8 cellular contexts compared by ENCODE assay signal in the genomic region with DNA sequence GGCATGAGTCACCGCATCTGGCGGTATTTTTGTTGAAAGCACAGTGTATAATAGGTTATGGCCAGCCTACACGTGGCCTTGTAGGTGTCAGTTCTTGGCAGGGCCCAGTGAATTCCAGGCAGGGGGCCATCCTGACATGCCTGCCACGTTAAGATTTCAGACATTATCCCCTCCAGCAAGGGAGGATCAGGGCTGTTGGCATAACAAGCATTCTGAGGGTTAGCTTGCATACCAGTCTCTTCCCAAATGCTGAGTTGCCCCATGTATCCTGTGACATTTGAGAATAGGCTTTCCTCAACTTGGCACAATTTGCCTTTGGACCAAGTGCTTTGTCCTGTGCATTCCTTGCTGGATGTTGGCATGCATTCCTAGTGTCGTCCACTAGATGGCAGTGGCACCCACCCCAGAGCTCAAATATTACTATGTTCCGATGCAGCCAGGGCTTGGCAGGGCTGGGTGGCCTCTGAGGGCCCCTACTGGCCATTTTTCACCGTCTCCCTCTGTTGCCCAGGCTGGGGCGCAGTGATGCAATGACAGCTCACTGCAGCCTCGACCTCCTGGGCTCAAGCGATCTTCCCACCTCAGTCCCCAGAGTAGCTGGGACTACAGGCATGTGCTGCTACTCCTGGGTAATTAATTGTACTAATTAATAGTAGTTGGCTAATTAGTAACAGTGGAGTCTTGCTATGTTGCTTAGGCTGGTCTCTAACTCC. TPM values are rescaled to one million over a fixed set of nuclear protein-coding genes. Genes with fewer than 3 reads are reported as not detected.
DNase-seq lines count a peak whose midpoint lies in the region; ATAC-seq, FAIRE-seq and TF ChIP-seq lines count a peak whose summit lies in the region.

No MANE protein-coding gene starts in this region.

- no peak overlapping the region for H3K27ac ChIP-seq in adrenal gland
- no peak overlapping the region for H3K27ac ChIP-seq in heart right ventricle

- TF ChIP-seq CTCF in D721Med (IDR thresholded peaks at IDR 0.05; ENCODE audit: insufficient read depth, missing control alignments) = peak; percentile 98
- peak; percentile 94 to 100 (median 98) for TF ChIP-seq CTCF in adrenal gland (IDR thresholded peaks at IDR 0.05)
- peak in 8 of 9 donors; percentile 97 to 100 (median 99) for TF ChIP-seq CTCF in heart right ventricle (IDR thresholded peaks at IDR 0.05)

- no peaks in the 10 kb centered on the region for H3K9me3 ChIP-seq in adrenal gland (replicated peaks in 1 of 3)
- no peaks in the 10 kb centered on the region for H3K9me3 ChIP-seq in heart right ventricle

- H3K27me3 ChIP-seq in adrenal gland (no peaks in the 10 kb centered on the region), heart right ventricle (no peaks in the 10 kb centered on the region)

- DNase-seq in D721Med (ENCODE audit: insufficient read length, low spot score) (peak; percentile 37), GOT3 (lab: John Stamatoyannopoulos, UW) (peak; percentile 49), NCI-H128 (lab: John Stamatoyannopoulos, UW; ENCODE audit: unreplicated experiment) (peak; percentile 1), T-helper 1 cell (peak; percentile 38 to 76 (median 60)), adrenal gland (peak; percentile 77 to 94 (median 86)), heart right ventricle (peak; percentile 75 to 84), renal cortical epithelial cell (ENCODE audit: low read depth) (peak; percentile 32)

- no peak for TF ChIP-seq POLR2A in adrenal gland (IDR thresholded peaks at IDR 0.05)

- WGBS in adrenal gland, 4 donors = 15 to 17% (median 16%) methylated on average over 6 to 10 of the region's 10 CpGs
- WGBS in heart right ventricle, 2 donors = 18 to 20% methylated on average over 10 of the region's 10 CpGs

- no peak for FAIRE-seq in D721Med (lab: Jason Lieb, UNC)

- intact Hi-C loops in adrenal gland (cut with DNase I) (loop anchor here in 1 of 2 donors (5.0 kb wide), 1 partner anchor 229 kb away; no protein-coding TSS in a partner anchor), heart right ventricle (cut with DNase I) (loop anchor here in 1 of 10 donors (5.0 kb wide), 1 partner anchor 239 kb away; no protein-coding TSS in a partner anchor)

- peak; percentile 95 to 99 (median 96) for ATAC-seq in heart right ventricle
- ATAC-seq in HG03469 (IDR thresholded peaks at IDR 0.05; ENCODE audit: unreplicated experiment) = no peak

- H3K4me1 ChIP-seq in adrenal gland (replicated peaks in 1 of 2) (no peaks in the 10 kb centered on the region), heart right ventricle (peaks cover 0 to 6% (median 0%) of the 10 kb centered on the region in 9 donors)

- H3K4me3 ChIP-seq in adrenal gland (no peak overlapping the region), heart right ventricle (no peak overlapping the region)

- no peaks in the 10 kb centered on the region for H3K36me3 ChIP-seq in adrenal gland (replicated peaks in 1 of 2)
- peaks cover 0 to 12% (median 0%) of the 10 kb centered on the region in 9 donors for H3K36me3 ChIP-seq in heart right ventricle

RNA-seq across cellular contexts. Expression of a gene that starts 31.2 kb away (rescaled TPM):
- under 1 TPM in 6 of 8 donors, not detected in 2; 0.11 to 0.78 (median 0.31) TPM for total RNA-seq in adrenal gland
- polyA plus RNA-seq in adrenal gland = under 1 TPM in 2 of 3 donors, not detected in 1; 0.10 to 0.40 TPM
- 1 to 10 TPM in 1 of 10 donors, under 1 TPM in 8, not detected in 1; 0.11 to 1.0 (median 0.28) TPM for total RNA-seq in heart right ventricle
- polyA plus RNA-seq in heart right ventricle = under 1 TPM; 0.07 to 0.17 TPM
- 0.05 TPM in 1 of 2 replicates, not detected in the other for total RNA-seq in renal cortical epithelial cell

Comparison
In these comparisons a context has a peak if more than half of its experiments do, and no peak if none do; other contexts are left out.
1. DNase-seq: peak in every context shown above with its lines; median percentile 86 in adrenal gland; 80 in heart right ventricle; 60 in T-helper 1 cell; 49 in GOT3; 37 in D721Med; 32 in renal cortical epithelial cell; 1 in NCI-H128.